19 cellular contexts compared by ENCODE assay signal in genomic region chr12:104677441-104678089, GRCh38.
A peak's percentile ranks its signal among the peaks of the same experiment; 100 is the strongest.
DNase-seq lines count a peak whose midpoint lies in the region; ATAC-seq and TF ChIP-seq lines count a peak whose summit lies in the region.
"Had no signal": no experiment of that assay in that cellular context is flagged by ENCODE, and none has a peak within 500 bp of the region (broad histone marks: within the 10 kb centered on the region; RNA-seq: fewer than 3 reads in every experiment).

No MANE protein-coding gene starts in this region.

- intact Hi-C loops in breast epithelium (cut with DNase I; ENCODE audit: low total_unique reads) (no loop called here), right cardiac atrium (cut with DNase I) (loop anchor here in 1 of 4 donors (10.0 kb wide), 1 partner anchor 197 kb away; no protein-coding TSS in a partner anchor), right lobe of liver (cut with DNase I) (no loop called here)

- in situ Hi-C loops in T47D (cut with HindIII; ENCODE audit: low pct_unique_long_range_greater_than_20kb, low sequenced_read_pairs) = no loop called here

- H3K9me3 Mint-ChIP-seq in activated T-helper 17 cell treated with anti-CD3 and anti-CD28 coated beads, Interleukin-2, amount 50 U/mL, for 72 hours = no peaks in the 10 kb centered on the region
- no peaks in the 10 kb centered on the region for H3K9me3 Mint-ChIP-seq in memory B cell
- H3K9me3 Mint-ChIP-seq in GM23338 = no peaks in the 10 kb centered on the region
- H3K9me3 Mint-ChIP-seq: stimulated activated effector memory CD8-positive, alpha-beta T cell treated with anti-CD3 and anti-CD28 coated beads, Interleukin-12 subunit alpha, Interleukin-12 subunit beta, amount 100 ng/mL, for 72 hours had no signal

- no peaks in the 10 kb centered on the region for H3F3A ChIP-seq in GM23338 (replicated peaks; ENCODE audit: low read depth)

- ATAC-seq in activated T-helper 17 cell treated with anti-CD3 and anti-CD28 coated beads, Interleukin-2, amount 50 U/mL, for 72 hours (replicated peaks) = no peak
- no peak for ATAC-seq in memory B cell (ENCODE audit: low read depth)
- ATAC-seq in GM23338 = no peak
- ATAC-seq in right cardiac atrium = no peak
- ATAC-seq in right lobe of liver = no peak
- ATAC-seq: stimulated activated effector memory CD8-positive, alpha-beta T cell treated with anti-CD3 and anti-CD28 coated beads, Interleukin-12 subunit alpha, Interleukin-12 subunit beta, amount 100 ng/mL, for 72 hours had no signal

- no peaks in the 10 kb centered on the region for H3K79me2 ChIP-seq in GM23338 (replicated peaks; ENCODE audit: insufficient read depth)

- H3K27me3 ChIP-seq in breast epithelium (no peaks in the 10 kb centered on the region), GM23338 (ENCODE audit: insufficient read depth) (no peaks in the 10 kb centered on the region), right cardiac atrium (ENCODE audit: control insufficient read depth, insufficient read depth) (no peaks in the 10 kb centered on the region), right lobe of liver (no peaks in the 10 kb centered on the region)
- H3K27me3 ChIP-seq: uterus had no signal

- H3K4me2 ChIP-seq in GM23338 = no peak overlapping the region
- H3K4me2 ChIP-seq: smooth muscle cell had no signal

- H3K4me3 ChIP-seq in breast epithelium = no peak overlapping the region
- H3K4me3 ChIP-seq in GM23338 = no peak overlapping the region
- no peak overlapping the region for H3K4me3 ChIP-seq in right cardiac atrium (ENCODE audit: low read length)
- no peak overlapping the region for H3K4me3 ChIP-seq in right lobe of liver
- H3K4me3 ChIP-seq: smooth muscle cell, uterus had no signal

- H3K27ac ChIP-seq in breast epithelium (no peak overlapping the region), GM23338 (ENCODE audit: low read depth) (no peak overlapping the region), right cardiac atrium (ENCODE audit: low read length) (no peak overlapping the region), right lobe of liver (no peak overlapping the region)
- H3K27ac ChIP-seq: uterus had no signal

- DNase-seq in T47D (ENCODE audit: low read depth in 1 of 2, low spot score in 1 of 2) (peak; percentile 51 to 99), breast epithelium (ENCODE audit: low spot score in 2 of 2) (no peak), memory B cell (ENCODE audit: low spot score in 2 of 2) (no peak), GM23338 (ENCODE audit: low spot score) (no peak), right cardiac atrium (no peak), NOMO-1 treated with dmso at 0.1 percent for 144 hours (lab: John Stamatoyannopoulos, UW; ENCODE audit: unreplicated experiment) (no peak), right lobe of liver (no peak)
- DNase-seq: activated CD4-positive, alpha-beta T cell treated with anti-CD3 and anti-CD28 coated beads for 48 hours; DMS 273 treated with DMSO at 0.1 percent for 48 hours; KBM-7; mesendoderm; NCI-H1105; NCI-H2171 treated with DMSO at 0.1 percent for 48 hours; NK-92 treated with Interleukin-12 subunit alpha and Interleukin-12 subunit beta, amount 100 ng/mL, for 24 hours; T-helper 9 cell; uterus had no signal

- H3K9me3 ChIP-seq in breast epithelium = no peaks in the 10 kb centered on the region
- H3K9me3 ChIP-seq in right cardiac atrium (ENCODE audit: control insufficient read depth, low read length) = no peaks in the 10 kb centered on the region
- H3K9me3 ChIP-seq in right lobe of liver = no peaks in the 10 kb centered on the region
- H3K9me3 ChIP-seq: uterus had no signal

- no peak overlapping the region for H2AFZ ChIP-seq in GM23338

- no peaks in the 10 kb centered on the region for H4K20me1 ChIP-seq in GM23338 (replicated peaks; ENCODE audit: insufficient read depth)

- peak overlapping the region; percentile 13 for H3K27ac Mint-ChIP-seq in activated T-helper 17 cell treated with anti-CD3 and anti-CD28 coated beads, Interleukin-2, amount 50 U/mL, for 72 hours
- H3K27ac Mint-ChIP-seq in memory B cell (peak overlapping the region; percentile 38), GM23338 (no peak overlapping the region)
- H3K27ac Mint-ChIP-seq: stimulated activated effector memory CD8-positive, alpha-beta T cell treated with anti-CD3 and anti-CD28 coated beads, Interleukin-12 subunit alpha, Interleukin-12 subunit beta, amount 100 ng/mL, for 72 hours had no signal

- 91% methylated on average over 5 of the region's 5 CpGs for WGBS in right cardiac atrium
- no CpG with 5 or more reads among the region's 5 CpGs for WGBS in right lobe of liver (ENCODE audit: insufficient coverage, low coverage, low lambda C conversion rate, missing lambda C conversion rate)

- H3K4me1 ChIP-seq in breast epithelium (peaks cover under 1 to 3% of the 10 kb centered on the region in 2 donors), GM23338 (ENCODE audit: insufficient read depth) (peaks cover 12% of the 10 kb centered on the region), right cardiac atrium (ENCODE audit: control insufficient read depth, insufficient read depth, low read length) (peaks cover 6% of the 10 kb centered on the region), right lobe of liver (no peaks in the 10 kb centered on the region)
- H3K4me1 ChIP-seq: uterus had no signal

- H3K4me3 Mint-ChIP-seq in activated T-helper 17 cell treated with anti-CD3 and anti-CD28 coated beads, Interleukin-2, amount 50 U/mL, for 72 hours = no peak overlapping the region
- H3K4me3 Mint-ChIP-seq in memory B cell = no peak overlapping the region
- H3K4me3 Mint-ChIP-seq in GM23338 = no peak overlapping the region
- H3K4me3 Mint-ChIP-seq: stimulated activated effector memory CD8-positive, alpha-beta T cell treated with anti-CD3 and anti-CD28 coated beads, Interleukin-12 subunit alpha, Interleukin-12 subunit beta, amount 100 ng/mL, for 72 hours had no signal

- TF ChIP-seq POLR2A in breast epithelium (IDR thresholded peaks at IDR 0.05) = no peak
- no peak for TF ChIP-seq POLR2A in right lobe of liver (IDR thresholded peaks at IDR 0.05)

- H3K36me3 Mint-ChIP-seq in activated T-helper 17 cell treated with anti-CD3 and anti-CD28 coated beads, Interleukin-2, amount 50 U/mL, for 72 hours (ENCODE audit: low read depth) = no peaks in the 10 kb centered on the region
- peaks cover 4% of the 10 kb centered on the region for H3K36me3 Mint-ChIP-seq in memory B cell
- no peaks in the 10 kb centered on the region; the same call in 2 of the 3 replicates for H3K36me3 Mint-ChIP-seq in GM23338 (ENCODE audit: low read depth)
- H3K36me3 Mint-ChIP-seq: stimulated activated effector memory CD8-positive, alpha-beta T cell treated with anti-CD3 and anti-CD28 coated beads, Interleukin-12 subunit alpha, Interleukin-12 subunit beta, amount 100 ng/mL, for 72 hours had no signal

- TF ChIP-seq CTCF in breast epithelium (IDR thresholded peaks at IDR 0.05) = no peak
- TF ChIP-seq CTCF in GM23338 (conservative IDR thresholded peaks at IDR 0.05; ENCODE audit: low read depth in 2 of 2) = no peak
- no peak for TF ChIP-seq CTCF in right lobe of liver (IDR thresholded peaks at IDR 0.05)

- H3K27me3 Mint-ChIP-seq in activated T-helper 17 cell treated with anti-CD3 and anti-CD28 coated beads, Interleukin-2, amount 50 U/mL, for 72 hours = no peaks in the 10 kb centered on the region
- no peaks in the 10 kb centered on the region for H3K27me3 Mint-ChIP-seq in memory B cell
- peaks cover 2% of the 10 kb centered on the region for H3K27me3 Mint-ChIP-seq in GM23338 (ENCODE audit: insufficient read depth, low read depth, poor library complexity)

- no peaks in the 10 kb centered on the region for H3K36me3 ChIP-seq in breast epithelium
- H3K36me3 ChIP-seq in GM23338 (ENCODE audit: insufficient read depth) = no peaks in the 10 kb centered on the region
- H3K36me3 ChIP-seq in right lobe of liver = no peaks in the 10 kb centered on the region
- H3K36me3 ChIP-seq: uterus had no signal

- no peaks in the 10 kb centered on the region for H3K9me2 ChIP-seq in GM23338 (ENCODE audit: insufficient read depth)

- H3K4me1 Mint-ChIP-seq in activated T-helper 17 cell treated with anti-CD3 and anti-CD28 coated beads, Interleukin-2, amount 50 U/mL, for 72 hours = peaks cover 43% of the 10 kb centered on the region
- H3K4me1 Mint-ChIP-seq in memory B cell (peaks cover 45% of the 10 kb centered on the region), GM23338 (peaks cover 17% of the 10 kb centered on the region)

TF ChIP-seq in GM23338, 12 proteins besides CTCF, POLR2A, EP300 and RAD21 (continues in another document):
- TF ChIP-seq REST (IDR thresholded peaks at IDR 0.05; ENCODE audit: unreplicated experiment) = no peak
- TF ChIP-seq ZNF114 (CRISPR knock-in tag; IDR thresholded peaks at IDR 0.05) = no peak
- no peak for TF ChIP-seq JUNB (IDR thresholded peaks at IDR 0.05; ENCODE audit: unreplicated experiment)
- no peak for TF ChIP-seq POLR2AphosphoS5 (IDR thresholded peaks at IDR 0.05; ENCODE audit: low read depth)

Comparison
In these comparisons a context has a peak if more than half of its experiments do, and no peak if none do; other contexts are left out.
1. DNase-seq: peak in T47D (2 of 2); none in breast epithelium (0 of 2), memory B cell (0 of 2), GM23338 (single experiment), right cardiac atrium (0 of 3), NOMO-1 treated with dmso at 0.1 percent for 144 hours (single experiment) and right lobe of liver (0 of 3).